Comparison of ENCODE assay signal across 1 cellular context in genomic region chr1:45686081-45687013, GRCh38.
TF ChIP-seq lines count a peak whose summit lies in the region.

Gene GPBP1L1, minus strand, starts transcription at chr1:45686533. Its CDS starts 27,446 bp downstream, at chr1:45659087.

TF ChIP-seq in HepG2, 621 proteins besides CTCF, POLR2A, EP300 and RAD21 (continued from another document and continues in another):
- TF ChIP-seq ATF6 (CRISPR knock-in tag; conservative IDR thresholded peaks at IDR 0.05) (no peak; the same call in 1 of the 2 replicates), ZNF780A (CRISPR knock-in tag; IDR thresholded peaks at IDR 0.05) (no peak), NR2F6 (IDR thresholded peaks at IDR 0.05) (no peak), NR2F6 (CRISPR knock-in tag; IDR thresholded peaks at IDR 0.05) (no peak), FOXK1 (CRISPR knock-in tag; IDR thresholded peaks at IDR 0.05; ENCODE audit: borderline replicate concordance, low read depth) (peak; percentile 21; the same call in 1 of the 2 replicates), ZBTB43 (CRISPR knock-in tag; conservative IDR thresholded peaks at IDR 0.05) (no peak), GLI4 (CRISPR knock-in tag; IDR thresholded peaks at IDR 0.05; ENCODE audit: borderline replicate concordance) (0 out of 2 replicates have a peak, but pooled peaks have one; percentile 57), ATF7-NPFF (CRISPR knock-in tag; IDR thresholded peaks at IDR 0.05; ENCODE audit: low read depth) (peak; percentile 19), SP1 (IDR thresholded peaks at IDR 0.05) (no peak), SP1 (CRISPR knock-in tag; IDR thresholded peaks at IDR 0.05) (peak; percentile 82), EEA1 (CRISPR knock-in tag; IDR thresholded peaks at IDR 0.05; ENCODE audit: borderline replicate concordance) (no peak), FOSL1 (CRISPR knock-in tag; IDR thresholded peaks at IDR 0.05; ENCODE audit: borderline replicate concordance) (no peak), PITX1 (CRISPR knock-in tag; IDR thresholded peaks at IDR 0.05) (no peak), SNAPC5 (CRISPR knock-in tag; IDR thresholded peaks at IDR 0.05; ENCODE audit: borderline replicate concordance) (no peak), BCL6 (CRISPR knock-in tag; IDR thresholded peaks at IDR 0.05) (peak; percentile 22; the same call in 1 of the 2 replicates), SIX4 (CRISPR knock-in tag; IDR thresholded peaks at IDR 0.05) (no peak), MYC (CRISPR knock-in tag; IDR thresholded peaks at IDR 0.05; ENCODE audit: borderline replicate concordance) (no peak; the same call in 1 of the 2 replicates), ZNF432 (CRISPR knock-in tag; IDR thresholded peaks at IDR 0.05; ENCODE audit: borderline replicate concordance) (no peak), ZBTB14 (CRISPR knock-in tag; IDR thresholded peaks at IDR 0.05) (no peak), CHD2 (IDR thresholded peaks at IDR 0.05; ENCODE audit: low read depth, low read length) (no peak), CREBL2 (CRISPR knock-in tag; IDR thresholded peaks at IDR 0.05; ENCODE audit: borderline replicate concordance) (no peak), SPEN (CRISPR knock-in tag; IDR thresholded peaks at IDR 0.05; ENCODE audit: low read depth) (no peak), MTF2 (CRISPR knock-in tag; IDR thresholded peaks at IDR 0.05; ENCODE audit: borderline replicate concordance) (no peak), SOX6 (IDR thresholded peaks at IDR 0.05) (no peak), SOX6 (CRISPR knock-in tag; IDR thresholded peaks at IDR 0.05) (peak; percentile 12; the same call in 1 of the 2 replicates), YEATS2 (CRISPR knock-in tag; IDR thresholded peaks at IDR 0.05; ENCODE audit: borderline replicate concordance) (no peak; the same call in 1 of the 2 replicates), FOXP4 (CRISPR knock-in tag; IDR thresholded peaks at IDR 0.05) (no peak; the same call in 1 of the 2 replicates), CSRNP2 (CRISPR knock-in tag; conservative IDR thresholded peaks at IDR 0.05; ENCODE audit: low read depth) (no peak), ZNF710 (CRISPR knock-in tag; IDR thresholded peaks at IDR 0.05; ENCODE audit: borderline replicate concordance) (no peak), IRF9 (CRISPR knock-in tag; IDR thresholded peaks at IDR 0.05; ENCODE audit: borderline replicate concordance) (no peak), CAMTA2 (CRISPR knock-in tag; IDR thresholded peaks at IDR 0.05; ENCODE audit: borderline replicate concordance) (0 out of 2 replicates have a peak, but pooled peaks have one; percentile 72), STAG1 (CRISPR knock-in tag; IDR thresholded peaks at IDR 0.05) (0 out of 2 replicates have a peak, but pooled peaks have one; percentile 7), ZNF275 (CRISPR knock-in tag; IDR thresholded peaks at IDR 0.05; ENCODE audit: borderline replicate concordance) (0 out of 2 replicates have a peak, but pooled peaks have one; percentile 25), ZNF552 (CRISPR knock-in tag; IDR thresholded peaks at IDR 0.05; ENCODE audit: borderline replicate concordance) (no peak), RFX1 (IDR thresholded peaks at IDR 0.05) (no peak), DDIT3 (CRISPR knock-in tag; IDR thresholded peaks at IDR 0.05) (no peak), ZNF136 (CRISPR knock-in tag; IDR thresholded peaks at IDR 0.05; ENCODE audit: low read depth) (0 out of 2 replicates have a peak, but pooled peaks have one; percentile 43), PRDM10 (CRISPR knock-in tag; IDR thresholded peaks at IDR 0.05; ENCODE audit: low read depth) (no peak), FUBP1 (CRISPR knock-in tag; IDR thresholded peaks at IDR 0.05; ENCODE audit: borderline replicate concordance) (no peak; the same call in 1 of the 2 replicates)
